ENCODE assay signal across 27 cellular contexts in the genomic region with DNA sequence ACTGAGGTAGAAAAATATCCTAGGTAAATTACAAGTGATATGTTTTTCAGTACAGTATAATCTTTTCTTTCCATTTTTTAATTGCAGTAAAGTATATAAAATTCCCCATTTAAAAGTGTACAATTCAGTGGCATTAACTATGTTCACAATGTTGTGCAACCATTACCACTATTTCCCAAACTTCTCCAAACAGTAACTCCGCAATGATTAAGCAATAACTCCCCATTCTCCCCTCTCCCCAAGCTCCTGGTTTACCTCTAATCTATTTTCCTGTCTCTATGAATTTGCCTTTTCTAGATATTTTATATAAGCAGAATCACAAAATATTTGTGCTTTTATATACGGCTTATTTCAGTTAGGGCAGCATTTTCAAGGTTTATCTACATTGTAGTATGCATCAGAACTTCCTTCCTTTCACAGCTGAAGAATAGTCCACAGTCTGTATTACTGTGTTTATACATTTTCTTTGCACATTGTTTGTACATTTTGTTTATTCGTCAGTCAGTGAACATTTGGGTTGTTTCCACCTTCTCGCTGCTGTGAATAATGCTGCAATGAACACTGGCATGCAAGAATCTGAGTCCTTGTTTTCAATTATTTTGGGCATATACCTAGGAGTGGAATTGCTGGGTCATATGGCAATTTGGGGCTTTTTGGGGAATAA.
A peak's percentile ranks its signal among the peaks of the same experiment; 100 is the strongest.
DNase-seq lines count a peak whose midpoint lies in the region; ATAC-seq and TF ChIP-seq lines count a peak whose summit lies in the region.
"Had no signal": no experiment of that assay in that cellular context is flagged by ENCODE, and none has a peak within 500 bp of the region (broad histone marks: within the 10 kb centered on the region; RNA-seq: fewer than 3 reads in every experiment).

No MANE protein-coding gene starts in this region.

- ATAC-seq in GM18517 (IDR thresholded peaks at IDR 0.05; ENCODE audit: unreplicated experiment): no peak
- ATAC-seq: activated CD4-positive, CD25-positive, alpha-beta regulatory T cell treated with anti-CD3 and anti-CD28 coated beads, Interleukin-2, amount 50 U/mL, for 24 hours; activated CD8-positive, alpha-beta T cell treated with anti-CD3 and anti-CD28 coated beads, Interleukin-2, amount 10 ng/mL, durations not matched to agents 7 days and 5 days had no signal

- 87 to 90% methylated on average over 4 of the region's 4 CpGs for WGBS in thyroid gland, 2 donors

- no peaks in the 10 kb centered on the region for H3K27me3 ChIP-seq in thyroid gland
- H3K27me3 ChIP-seq: esophagus squamous epithelium had no signal

- no peaks in the 10 kb centered on the region for H3K9me3 ChIP-seq in thyroid gland
- H3K9me3 ChIP-seq: esophagus squamous epithelium, SK-N-SH had no signal

- TF ChIP-seq CTCF in fibroblast of pulmonary artery (IDR thresholded peaks at IDR 0.05; ENCODE audit: low read length, missing control alignments) (no peak), progenitor cell of endocrine pancreas (IDR thresholded peaks at IDR 0.05; ENCODE audit: unreplicated experiment) (no peak), thyroid gland (IDR thresholded peaks at IDR 0.05) (no peak)

- TF ChIP-seq POLR2A in thyroid gland (IDR thresholded peaks at IDR 0.05): no peak

- intact Hi-C loops in thyroid gland (cut with DNase I): no loop called here

- DNase-seq in CD1c-positive myeloid dendritic cell (ENCODE audit: extremely low spot score): peak; percentile 41
- peak; percentile 44 for DNase-seq in SKM-1 treated with dmso at 0.1 percent for 144 hours (lab: John Stamatoyannopoulos, UW; ENCODE audit: unreplicated experiment)
- DNase-seq in fibroblast of pulmonary artery (ENCODE audit: low read depth): peak; percentile 70
- no peak for DNase-seq in progenitor cell of endocrine pancreas (ENCODE audit: low spot score, unreplicated experiment)
- no peak for DNase-seq in thyroid gland
- DNase-seq in DMS79 (lab: John Stamatoyannopoulos, UW): no peak
- no peak for DNase-seq in NCI-H526 treated with DMSO at 0.1 percent for 48 hours (lab: John Stamatoyannopoulos, UW)
- DNase-seq: ACHN; activated CD8-positive, alpha-beta T cell treated with anti-CD3 and anti-CD28 coated beads, Interleukin-2, amount 10 ng/mL, durations not matched to agents 7 days and 5 days; activated naive CD4-positive, alpha-beta T cell treated with anti-CD3 and anti-CD28 coated beads for 36 hours; activated T-cell treated with anti-CD3 and anti-CD28 coated beads, Interleukin-2, amount 50 U/mL, for 24 hours; aorta; DMS 273 treated with DMSO at 0.1 percent for 48 hours; effector CD8-positive, alpha-beta T cell; esophagus squamous epithelium; GM23248; left ventricle myocardium superior; NCI-H1105 treated with DMSO at 0.1 percent for 48 hours; NCI-H2107; RPMI8226; SK-N-SH; stimulated activated CD4-positive, alpha-beta T cell treated with anti-CD3 and anti-CD28 coated beads, Interleukin-12 subunit alpha, Interleukin-12 subunit beta, amount 100 ng/mL, for 4 hours; stimulated activated CD8-positive, alpha-beta memory T cell treated with anti-CD3 and anti-CD28 coated beads, Interleukin-4, amount 100 ng/mL, for 48 hours; T1000 had no signal

- peaks cover 13 to 30% of the 10 kb centered on the region in 2 donors for H3K4me1 ChIP-seq in thyroid gland

- no peak overlapping the region for H3K27ac ChIP-seq in thyroid gland
- H3K27ac ChIP-seq: C4-2B, GM23248 had no signal

- H3K4me3 ChIP-seq in fibroblast of pulmonary artery (replicated peaks; ENCODE audit: low read depth, low read length) (no peak overlapping the region), thyroid gland (replicated peaks in 1 of 3) (no peak overlapping the region)
- H3K4me3 ChIP-seq: esophagus squamous epithelium, GM23248 had no signal

- H3K4me3 Mint-ChIP-seq in progenitor cell of endocrine pancreas (ENCODE audit: low read depth): peak overlapping the region; percentile 43
- H3K4me3 Mint-ChIP-seq: activated CD8-positive, alpha-beta T cell treated with anti-CD3 and anti-CD28 coated beads, Interleukin-2, amount 10 ng/mL, durations not matched to agents 7 days and 5 days; activated naive CD4-positive, alpha-beta T cell treated with anti-CD3 and anti-CD28 coated beads for 36 hours; activated T-cell treated with anti-CD3 and anti-CD28 coated beads, Interleukin-2, amount 50 U/mL, for 24 hours had no signal

- H3K36me3 ChIP-seq in thyroid gland: no peaks in the 10 kb centered on the region

- H3K27me3 Mint-ChIP-seq in progenitor cell of endocrine pancreas: no peaks in the 10 kb centered on the region
- H3K27me3 Mint-ChIP-seq: activated T-cell treated with anti-CD3 and anti-CD28 coated beads, Interleukin-2, amount 50 U/mL, for 24 hours had no signal

- H3K4me1 Mint-ChIP-seq in progenitor cell of endocrine pancreas (ENCODE audit: low read depth): peaks cover 49% of the 10 kb centered on the region

- no peaks in the 10 kb centered on the region for H3K9me3 Mint-ChIP-seq in progenitor cell of endocrine pancreas (ENCODE audit: low read depth)
- H3K9me3 Mint-ChIP-seq: activated naive CD4-positive, alpha-beta T cell treated with anti-CD3 and anti-CD28 coated beads for 36 hours; activated T-cell treated with anti-CD3 and anti-CD28 coated beads, Interleukin-2, amount 50 U/mL, for 24 hours had no signal

- H3K27ac Mint-ChIP-seq in progenitor cell of endocrine pancreas: peak overlapping the region; percentile 92
- H3K27ac Mint-ChIP-seq: activated CD8-positive, alpha-beta T cell treated with anti-CD3 and anti-CD28 coated beads, Interleukin-2, amount 10 ng/mL, durations not matched to agents 7 days and 5 days; activated naive CD4-positive, alpha-beta T cell treated with anti-CD3 and anti-CD28 coated beads for 36 hours; activated T-cell treated with anti-CD3 and anti-CD28 coated beads, Interleukin-2, amount 50 U/mL, for 24 hours had no signal

- peaks cover 19% of the 10 kb centered on the region for H3K36me3 Mint-ChIP-seq in progenitor cell of endocrine pancreas (ENCODE audit: insufficient read depth)

Comparison
In these comparisons a context has a peak if more than half of its experiments do, and no peak if none do; other contexts are left out.
1. DNase-seq: peak in CD1c-positive myeloid dendritic cell (single experiment), SKM-1 treated with dmso at 0.1 percent for 144 hours (single experiment) and fibroblast of pulmonary artery (single experiment); none in progenitor cell of endocrine pancreas (single experiment), thyroid gland (0 of 2), DMS79 (single experiment) and NCI-H526 treated with DMSO at 0.1 percent for 48 hours (single experiment).